In the genomic region with DNA sequence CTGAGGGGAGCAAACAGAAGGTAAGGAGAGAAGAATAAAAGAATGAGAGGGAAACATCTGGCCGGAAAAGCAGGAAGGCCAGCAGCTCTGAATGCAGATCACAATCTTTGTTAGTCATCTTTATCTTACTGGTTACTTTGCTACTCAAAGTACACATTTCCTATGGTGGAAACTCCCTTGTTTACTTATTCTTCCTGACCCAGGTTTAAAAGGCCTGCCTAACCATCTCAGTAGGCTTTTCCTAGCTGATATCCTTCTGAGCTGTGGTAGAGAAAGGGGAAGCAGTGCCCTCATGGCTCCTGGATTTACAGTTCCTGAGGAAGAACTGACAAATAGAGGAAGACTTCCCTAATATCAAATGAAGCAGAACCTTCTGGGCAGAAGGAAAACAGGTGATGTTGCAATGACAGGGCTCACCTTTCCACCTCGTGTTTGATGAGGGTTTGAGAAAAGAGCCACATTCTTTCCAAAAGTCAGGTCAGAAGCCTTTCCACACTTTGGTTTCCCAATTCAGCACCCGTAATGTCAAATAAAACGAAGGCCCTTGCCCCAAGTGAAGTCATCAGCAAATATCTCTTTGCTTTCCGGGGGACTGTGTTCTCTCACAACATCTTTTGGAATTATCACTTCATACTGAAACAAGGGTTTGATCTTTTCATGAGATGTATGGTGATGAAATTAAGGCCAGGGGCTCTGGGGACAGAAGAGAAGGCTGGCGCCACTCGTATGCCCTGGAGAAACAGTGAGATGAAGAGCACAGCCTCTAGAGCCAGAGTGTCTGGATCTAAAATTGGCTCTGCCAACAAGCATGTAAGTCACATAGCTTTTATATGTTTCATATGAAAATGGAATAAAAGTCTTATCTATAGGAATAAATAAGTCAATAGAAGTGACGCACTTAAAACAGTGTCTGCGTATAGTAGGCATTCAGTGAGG, we compare ENCODE assay signal across 1 cellular context.
TF ChIP-seq lines count a peak whose summit lies in the region.

No MANE protein-coding gene starts in this region.

TF ChIP-seq in HepG2, 621 proteins besides CTCF, POLR2A, EP300 and RAD21 (continued from another document and continues in another):
- TF ChIP-seq, protein P1, sequence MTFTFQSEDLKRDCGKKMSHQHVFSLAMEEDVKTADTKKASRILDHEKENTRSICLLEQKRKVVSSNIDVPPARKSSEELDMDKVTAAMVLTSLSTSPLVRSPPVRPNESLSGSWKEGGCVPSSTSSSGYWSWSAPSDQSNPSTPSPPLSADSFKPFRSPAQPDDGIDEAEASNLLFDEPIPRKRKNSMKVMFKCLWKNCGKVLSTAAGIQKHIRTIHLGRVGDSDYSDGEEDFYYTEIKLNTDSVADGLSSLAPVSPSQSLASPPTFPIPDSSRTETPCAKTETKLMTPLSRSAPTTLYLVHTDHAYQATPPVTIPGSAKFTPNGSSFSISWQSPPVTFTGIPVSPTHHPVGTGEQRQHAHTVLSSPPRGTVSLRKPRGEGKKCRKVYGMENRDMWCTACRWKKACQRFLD (CRISPR knock-in tag; IDR thresholded peaks at IDR 0.05; ENCODE audit: borderline replicate concordance), result no peak
- no peak for TF ChIP-seq EZH2 (conservative IDR thresholded peaks at IDR 0.05; ENCODE audit: low read depth, low read length)
- TF ChIP-seq, protein P2, sequence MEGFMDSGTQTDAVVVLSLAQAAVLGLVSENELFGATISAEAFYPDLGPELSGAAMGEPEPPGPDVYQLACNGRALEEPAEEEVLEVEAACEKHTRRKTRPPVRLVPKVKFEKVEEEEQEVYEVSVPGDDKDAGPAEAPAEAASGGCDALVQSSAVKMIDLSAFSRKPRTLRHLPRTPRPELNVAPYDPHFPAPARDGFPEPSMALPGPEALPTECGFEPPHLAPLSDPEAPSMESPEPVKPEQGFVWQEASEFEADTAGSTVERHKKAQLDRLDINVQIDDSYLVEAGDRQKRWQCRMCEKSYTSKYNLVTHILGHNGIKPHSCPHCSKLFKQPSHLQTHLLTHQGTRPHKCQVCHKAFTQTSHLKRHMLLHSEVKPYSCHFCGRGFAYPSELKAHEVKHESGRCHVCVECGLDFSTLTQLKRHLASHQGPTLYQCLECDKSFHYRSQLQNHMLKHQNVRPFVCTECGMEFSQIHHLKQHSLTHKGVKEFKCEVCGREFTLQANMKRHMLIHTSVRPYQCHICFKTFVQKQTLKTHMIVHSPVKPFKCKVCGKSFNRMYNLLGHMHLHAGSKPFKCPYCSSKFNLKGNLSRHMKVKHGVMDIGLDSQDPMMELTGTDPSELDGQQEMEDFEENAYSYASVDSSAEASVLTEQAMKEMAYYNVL (CRISPR knock-in tag; IDR thresholded peaks at IDR 0.05; ENCODE audit: borderline replicate concordance), result peak; percentile 100
- no peak for TF ChIP-seq ZNF577 (CRISPR knock-in tag; IDR thresholded peaks at IDR 0.05; ENCODE audit: borderline replicate concordance, low read depth)
- peak; percentile 72; the same call in 1 of the 2 replicates for TF ChIP-seq RFXAP (CRISPR knock-in tag; IDR thresholded peaks at IDR 0.05; ENCODE audit: borderline replicate concordance)
- peak; percentile 89 for TF ChIP-seq TBX2 (CRISPR knock-in tag; IDR thresholded peaks at IDR 0.05; ENCODE audit: borderline replicate concordance)
- peak; percentile 63; the same call in 1 of the 2 replicates for TF ChIP-seq JUN (CRISPR knock-in tag; IDR thresholded peaks at IDR 0.05)
- TF ChIP-seq ZFP36L2 (CRISPR knock-in tag; IDR thresholded peaks at IDR 0.05), result 0 out of 2 replicates have a peak, but pooled peaks have one; percentile 36
- peak; percentile 68 for TF ChIP-seq ZBTB7B (CRISPR knock-in tag; IDR thresholded peaks at IDR 0.05)
- peak; percentile 23; the same call in 1 of the 2 replicates for TF ChIP-seq STAG1 (CRISPR knock-in tag; IDR thresholded peaks at IDR 0.05)
- TF ChIP-seq SALL1 (CRISPR knock-in tag; IDR thresholded peaks at IDR 0.05), result peak; percentile 59
- no peak for TF ChIP-seq SALL2 (CRISPR knock-in tag; IDR thresholded peaks at IDR 0.05)
- peak; percentile 30; the same call in 1 of the 2 replicates for TF ChIP-seq PAF1 (CRISPR knock-in tag; IDR thresholded peaks at IDR 0.05)
- TF ChIP-seq SNAPC2 (CRISPR knock-in tag; IDR thresholded peaks at IDR 0.05), result peak; percentile 80; the same call in 1 of the 2 replicates
- no peak for TF ChIP-seq ZBTB7A (CRISPR knock-in tag; IDR thresholded peaks at IDR 0.05)
- TF ChIP-seq, protein P3, sequence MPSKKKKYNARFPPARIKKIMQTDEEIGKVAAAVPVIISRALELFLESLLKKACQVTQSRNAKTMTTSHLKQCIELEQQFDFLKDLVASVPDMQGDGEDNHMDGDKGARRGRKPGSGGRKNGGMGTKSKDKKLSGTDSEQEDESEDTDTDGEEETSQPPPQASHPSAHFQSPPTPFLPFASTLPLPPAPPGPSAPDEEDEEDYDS (CRISPR knock-in tag; IDR thresholded peaks at IDR 0.05), result peak; percentile 99
- TF ChIP-seq TBP (CRISPR knock-in tag; IDR thresholded peaks at IDR 0.05), result no peak
- TF ChIP-seq ZNF484 (CRISPR knock-in tag; IDR thresholded peaks at IDR 0.05; ENCODE audit: borderline replicate concordance, low read depth), result no peak
- TF ChIP-seq KLF13 (CRISPR knock-in tag; IDR thresholded peaks at IDR 0.05), result no peak
- TF ChIP-seq NFKB2 (CRISPR knock-in tag; IDR thresholded peaks at IDR 0.05; ENCODE audit: borderline replicate concordance), result no peak; the same call in 1 of the 2 replicates
- TF ChIP-seq, protein P4, sequence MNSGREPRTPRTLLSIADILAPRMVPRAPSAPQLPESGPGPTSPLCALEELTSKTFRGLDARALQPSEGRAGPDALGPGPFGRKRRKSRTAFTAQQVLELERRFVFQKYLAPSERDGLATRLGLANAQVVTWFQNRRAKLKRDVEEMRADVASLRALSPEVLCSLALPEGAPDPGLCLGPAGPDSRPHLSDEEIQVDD (CRISPR knock-in tag; IDR thresholded peaks at IDR 0.05; ENCODE audit: borderline replicate concordance), result no peak
- TF ChIP-seq ZNF333 (CRISPR knock-in tag; IDR thresholded peaks at IDR 0.05; ENCODE audit: borderline replicate concordance), result no peak; the same call in 1 of the 2 replicates
- peak; percentile 74; the same call in 1 of the 2 replicates for TF ChIP-seq KLF11 (CRISPR knock-in tag; IDR thresholded peaks at IDR 0.05)
- peak; percentile 73; the same call in 1 of the 2 replicates for TF ChIP-seq HMG20B (CRISPR knock-in tag; conservative IDR thresholded peaks at IDR 0.05)
- 0 out of 2 replicates have a peak, but pooled peaks have one; percentile 85 for TF ChIP-seq ZNF350 (CRISPR knock-in tag; IDR thresholded peaks at IDR 0.05; ENCODE audit: borderline replicate concordance, low read depth)
- TF ChIP-seq, protein P5, sequence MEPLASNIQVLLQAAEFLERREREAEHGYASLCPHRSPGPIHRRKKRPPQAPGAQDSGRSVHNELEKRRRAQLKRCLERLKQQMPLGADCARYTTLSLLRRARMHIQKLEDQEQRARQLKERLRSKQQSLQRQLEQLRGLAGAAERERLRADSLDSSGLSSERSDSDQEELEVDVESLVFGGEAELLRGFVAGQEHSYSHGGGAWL (CRISPR knock-in tag; IDR thresholded peaks at IDR 0.05), result no peak; the same call in 1 of the 2 replicates
- no peak for TF ChIP-seq RBAK (CRISPR knock-in tag; IDR thresholded peaks at IDR 0.05)
- peak; percentile 96 for TF ChIP-seq GATA4 (IDR thresholded peaks at IDR 0.05; ENCODE audit: borderline replicate concordance, low read depth)
- no peak for TF ChIP-seq ZNF776 (CRISPR knock-in tag; IDR thresholded peaks at IDR 0.05)
- TF ChIP-seq ZBTB20 (CRISPR knock-in tag; IDR thresholded peaks at IDR 0.05; ENCODE audit: borderline replicate concordance, low read depth), result peak; percentile 96; the same call in 1 of the 2 replicates
- TF ChIP-seq ERF (CRISPR knock-in tag; IDR thresholded peaks at IDR 0.05), result peak; percentile 91; the same call in 1 of the 2 replicates
- TF ChIP-seq ZNF605 (CRISPR knock-in tag; IDR thresholded peaks at IDR 0.05), result no peak
- peak; percentile 87 for TF ChIP-seq NCOR1 (IDR thresholded peaks at IDR 0.05; ENCODE audit: borderline replicate concordance, low read length)
- peak; percentile 81; the same call in 1 of the 2 replicates for TF ChIP-seq ZNF367 (CRISPR knock-in tag; IDR thresholded peaks at IDR 0.05; ENCODE audit: borderline replicate concordance)
- peak; percentile 54; the same call in 1 of the 2 replicates for TF ChIP-seq ZNF766 (CRISPR knock-in tag; IDR thresholded peaks at IDR 0.05; ENCODE audit: borderline replicate concordance)
- TF ChIP-seq ZNF101 (CRISPR knock-in tag; IDR thresholded peaks at IDR 0.05; ENCODE audit: borderline replicate concordance, low read depth), result no peak
- TF ChIP-seq ATF7-NPFF (CRISPR knock-in tag; IDR thresholded peaks at IDR 0.05; ENCODE audit: low read depth), result no peak
- TF ChIP-seq NR2F6 (IDR thresholded peaks at IDR 0.05), result peak; percentile 88
- peak; percentile 83 for TF ChIP-seq NR2F6 (CRISPR knock-in tag; IDR thresholded peaks at IDR 0.05)
- peak; percentile 51; the same call in 1 of the 2 replicates for TF ChIP-seq ZNF749 (CRISPR knock-in tag; IDR thresholded peaks at IDR 0.05; ENCODE audit: borderline replicate concordance)
- TF ChIP-seq MBNL3 (CRISPR knock-in tag; conservative IDR thresholded peaks at IDR 0.05), result no peak
- TF ChIP-seq ZNF790 (CRISPR knock-in tag; IDR thresholded peaks at IDR 0.05; ENCODE audit: borderline replicate concordance), result peak; percentile 37; the same call in 1 of the 2 replicates
- no peak for TF ChIP-seq HNRNPK (IDR thresholded peaks at IDR 0.05; ENCODE audit: low read depth, low read length, poor library complexity, severe bottlenecking)
- TF ChIP-seq, protein P6, sequence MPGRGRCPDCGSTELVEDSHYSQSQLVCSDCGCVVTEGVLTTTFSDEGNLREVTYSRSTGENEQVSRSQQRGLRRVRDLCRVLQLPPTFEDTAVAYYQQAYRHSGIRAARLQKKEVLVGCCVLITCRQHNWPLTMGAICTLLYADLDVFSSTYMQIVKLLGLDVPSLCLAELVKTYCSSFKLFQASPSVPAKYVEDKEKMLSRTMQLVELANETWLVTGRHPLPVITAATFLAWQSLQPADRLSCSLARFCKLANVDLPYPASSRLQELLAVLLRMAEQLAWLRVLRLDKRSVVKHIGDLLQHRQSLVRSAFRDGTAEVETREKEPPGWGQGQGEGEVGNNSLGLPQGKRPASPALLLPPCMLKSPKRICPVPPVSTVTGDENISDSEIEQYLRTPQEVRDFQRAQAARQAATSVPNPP (CRISPR knock-in tag; IDR thresholded peaks at IDR 0.05), result peak; percentile 58; the same call in 1 of the 2 replicates
- TF ChIP-seq SP140L (CRISPR knock-in tag; IDR thresholded peaks at IDR 0.05; ENCODE audit: borderline replicate concordance), result peak; percentile 84; the same call in 1 of the 2 replicates
- peak; percentile 58 for TF ChIP-seq ZNF652 (CRISPR knock-in tag; IDR thresholded peaks at IDR 0.05; ENCODE audit: borderline replicate concordance, low read depth)
- TF ChIP-seq, protein P7, sequence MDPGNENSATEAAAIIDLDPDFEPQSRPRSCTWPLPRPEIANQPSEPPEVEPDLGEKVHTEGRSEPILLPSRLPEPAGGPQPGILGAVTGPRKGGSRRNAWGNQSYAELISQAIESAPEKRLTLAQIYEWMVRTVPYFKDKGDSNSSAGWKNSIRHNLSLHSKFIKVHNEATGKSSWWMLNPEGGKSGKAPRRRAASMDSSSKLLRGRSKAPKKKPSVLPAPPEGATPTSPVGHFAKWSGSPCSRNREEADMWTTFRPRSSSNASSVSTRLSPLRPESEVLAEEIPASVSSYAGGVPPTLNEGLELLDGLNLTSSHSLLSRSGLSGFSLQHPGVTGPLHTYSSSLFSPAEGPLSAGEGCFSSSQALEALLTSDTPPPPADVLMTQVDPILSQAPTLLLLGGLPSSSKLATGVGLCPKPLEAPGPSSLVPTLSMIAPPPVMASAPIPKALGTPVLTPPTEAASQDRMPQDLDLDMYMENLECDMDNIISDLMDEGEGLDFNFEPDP (CRISPR knock-in tag; conservative IDR thresholded peaks at IDR 0.05), result peak; percentile 93; the same call in 1 of the 2 replicates
- TF ChIP-seq KMT2A (CRISPR knock-in tag; IDR thresholded peaks at IDR 0.05), result peak; percentile 41; the same call in 1 of the 2 replicates
- no peak for TF ChIP-seq HNRNPUL1 (IDR thresholded peaks at IDR 0.05; ENCODE audit: low read depth, low read length)
- 0 out of 2 replicates have a peak, but pooled peaks have one; percentile 49 for TF ChIP-seq ZNF263 (CRISPR knock-in tag; IDR thresholded peaks at IDR 0.05)
- peak; percentile 93 for TF ChIP-seq MEF2D (CRISPR knock-in tag; IDR thresholded peaks at IDR 0.05)
- TF ChIP-seq ZFAT (CRISPR knock-in tag; conservative IDR thresholded peaks at IDR 0.05), result no peak
- TF ChIP-seq MED8 (CRISPR knock-in tag; IDR thresholded peaks at IDR 0.05; ENCODE audit: insufficient replicate concordance), result peak; percentile 98
- TF ChIP-seq ZNF556 (CRISPR knock-in tag; IDR thresholded peaks at IDR 0.05; ENCODE audit: borderline replicate concordance), result peak; percentile 87; the same call in 1 of the 2 replicates
- TF ChIP-seq NBN (conservative IDR thresholded peaks at IDR 0.05), result no peak
- 0 out of 2 replicates have a peak, but pooled peaks have one; percentile 11 for TF ChIP-seq MIER3 (CRISPR knock-in tag; IDR thresholded peaks at IDR 0.05; ENCODE audit: borderline replicate concordance)
- no peak for TF ChIP-seq PTBP1 (IDR thresholded peaks at IDR 0.05; ENCODE audit: low read depth, low read length, poor library complexity, severe bottlenecking)
- no peak for TF ChIP-seq ZNF570 (CRISPR knock-in tag; IDR thresholded peaks at IDR 0.05; ENCODE audit: borderline replicate concordance)
- TF ChIP-seq ZNF772 (CRISPR knock-in tag; IDR thresholded peaks at IDR 0.05), result peak; percentile 73; the same call in 1 of the 2 replicates
- no peak for TF ChIP-seq ZNF468 (CRISPR knock-in tag; IDR thresholded peaks at IDR 0.05)
- no peak for TF ChIP-seq FOXM1 (CRISPR knock-in tag; IDR thresholded peaks at IDR 0.05)
- TF ChIP-seq ZNF451 (CRISPR knock-in tag; IDR thresholded peaks at IDR 0.05), result 0 out of 2 replicates have a peak, but pooled peaks have one; percentile 24
- no peak for TF ChIP-seq U2AF2 (IDR thresholded peaks at IDR 0.05; ENCODE audit: low read depth, low read length)
- peak in 1 of 2 experiments; percentile 35; a peak in 1 of 4 replicates for TF ChIP-seq MAFK (conservative IDR thresholded peaks at IDR 0.05 in 1 of 2, IDR thresholded peaks at IDR 0.05 in 1 of 2; ENCODE audit: low read length in 2 of 2)
- TF ChIP-seq, protein P8, sequence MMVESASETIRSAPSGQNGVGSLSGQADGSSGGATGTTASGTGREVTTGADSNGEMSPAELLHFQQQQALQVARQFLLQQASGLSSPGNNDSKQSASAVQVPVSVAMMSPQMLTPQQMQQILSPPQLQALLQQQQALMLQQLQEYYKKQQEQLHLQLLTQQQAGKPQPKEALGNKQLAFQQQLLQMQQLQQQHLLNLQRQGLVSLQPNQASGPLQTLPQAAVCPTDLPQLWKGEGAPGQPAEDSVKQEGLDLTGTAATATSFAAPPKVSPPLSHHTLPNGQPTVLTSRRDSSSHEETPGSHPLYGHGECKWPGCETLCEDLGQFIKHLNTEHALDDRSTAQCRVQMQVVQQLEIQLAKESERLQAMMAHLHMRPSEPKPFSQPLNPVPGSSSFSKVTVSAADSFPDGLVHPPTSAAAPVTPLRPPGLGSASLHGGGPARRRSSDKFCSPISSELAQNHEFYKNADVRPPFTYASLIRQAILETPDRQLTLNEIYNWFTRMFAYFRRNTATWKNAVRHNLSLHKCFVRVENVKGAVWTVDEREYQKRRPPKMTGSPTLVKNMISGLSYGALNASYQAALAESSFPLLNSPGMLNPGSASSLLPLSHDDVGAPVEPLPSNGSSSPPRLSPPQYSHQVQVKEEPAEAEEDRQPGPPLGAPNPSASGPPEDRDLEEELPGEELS (CRISPR knock-in tag; IDR thresholded peaks at IDR 0.05), result peak; percentile 83
- TF ChIP-seq MIXL1 (CRISPR knock-in tag; IDR thresholded peaks at IDR 0.05), result peak; percentile 69
- no peak for TF ChIP-seq ARNT2 (CRISPR knock-in tag; IDR thresholded peaks at IDR 0.05; ENCODE audit: low read depth)
- peak; percentile 54; the same call in 1 of the 2 replicates for TF ChIP-seq TCF7L2 (IDR thresholded peaks at IDR 0.05; ENCODE audit: low read depth, low read length)
